8 cellular contexts compared by ENCODE assay signal in genomic region chr17:21214777-21215541, GRCh38. TPM values are rescaled to one million over a fixed set of nuclear protein-coding genes. Genes with fewer than 3 reads are reported as not detected.
DNase-seq lines count a peak whose midpoint lies in the region; ATAC-seq and TF ChIP-seq lines count a peak whose summit lies in the region.

No MANE protein-coding gene starts in this region.

- intact Hi-C loops in esophagus squamous epithelium (cut with DNase I), result loop anchor here (10.0 kb wide), 1 partner anchor 90 kb away; the partner anchor contains the start of gene DHRS7B

- peaks cover 25% of the 10 kb centered on the region for H3K36me3 ChIP-seq in SJSA1
- peaks cover 0 to 9% (median 0%) of the 10 kb centered on the region in 3 donors for H3K36me3 ChIP-seq in esophagus squamous epithelium

- 8 to 10% methylated on average over 21 to 22 of the region's 23 CpGs for WGBS in esophagus squamous epithelium, 2 donors

- TF ChIP-seq POLR2A in esophagus squamous epithelium (IDR thresholded peaks at IDR 0.05), result no peak

- DNase-seq in DMS79 treated with DMSO at 0.1 percent for 48 hours (lab: John Stamatoyannopoulos, UW) (peak; percentile 22), DMS79 (lab: John Stamatoyannopoulos, UW) (no peak), SJSA1 (ENCODE audit: low read depth in 1 of 2, low spot score in 2 of 2) (no peak), esophagus squamous epithelium (lab: John Stamatoyannopoulos, UW) (no peak), neural crest cell (ENCODE audit: low read depth, low spot score) (peak; percentile 7), NCI-H1105 (lab: John Stamatoyannopoulos, UW) (no peak), SW 1271 (lab: John Stamatoyannopoulos, UW) (no peak)

- no peaks in the 10 kb centered on the region for H3K27me3 Mint-ChIP-seq in neural crest cell (ENCODE audit: low read depth)

- peak; percentile 13 for ATAC-seq in HG02840 (IDR thresholded peaks at IDR 0.05; ENCODE audit: low FRiP score, unreplicated experiment)

- H3K9me3 ChIP-seq in SJSA1 (replicated peaks) (no peaks in the 10 kb centered on the region), esophagus squamous epithelium (no peaks in the 10 kb centered on the region)

- H3K27ac Mint-ChIP-seq in neural crest cell (ENCODE audit: unreplicated experiment), result peak overlapping the region; percentile 89

- no peaks in the 10 kb centered on the region for H3K36me3 Mint-ChIP-seq in neural crest cell (ENCODE audit: low read depth)

- peaks cover 47% of the 10 kb centered on the region for H3K4me1 Mint-ChIP-seq in neural crest cell

- H3K27ac ChIP-seq in SJSA1, result peak overlapping the region; percentile 91
- peak overlapping the region; percentile 95 to 97 (median 96) for H3K27ac ChIP-seq in esophagus squamous epithelium

- H3K4me1 ChIP-seq in SJSA1 (replicated peaks), result peaks cover 25% of the 10 kb centered on the region
- peaks cover 32 to 51% (median 37%) of the 10 kb centered on the region in 3 donors for H3K4me1 ChIP-seq in esophagus squamous epithelium

- H3K4me3 Mint-ChIP-seq in neural crest cell, result peak overlapping the region; percentile 91

- no peaks in the 10 kb centered on the region for H3K9me3 Mint-ChIP-seq in neural crest cell

- peak overlapping the region; percentile 88 for H3K4me3 ChIP-seq in SJSA1
- peak overlapping the region; percentile 93 to 97 (median 95) for H3K4me3 ChIP-seq in esophagus squamous epithelium

- H3K27me3 ChIP-seq in SJSA1 (replicated peaks) (no peaks in the 10 kb centered on the region), esophagus squamous epithelium (no peaks in the 10 kb centered on the region)

- no peak for TF ChIP-seq CTCF in esophagus squamous epithelium (IDR thresholded peaks at IDR 0.05)
- peak; percentile 5 for TF ChIP-seq CTCF in neural crest cell (conservative IDR thresholded peaks at IDR 0.05)

RNA-seq across cellular contexts. Expression of gene TMEM11, which starts 1.0 kb away (rescaled TPM):
- 20.5 and 23.9 TPM in 2 replicates for total RNA-seq in SJSA1 (2014; rRNA removed; shearing (Covaris generic))
- total RNA-seq in esophagus squamous epithelium (10 to 100 TPM; 17.8 to 29.0 (median 20.2) TPM), neural crest cell (31.3 and 31.6 TPM in 2 replicates)

RNA-seq across cellular contexts. Expression of gene NATD1, which starts 38.3 kb away (rescaled TPM):
- 0.22 and 1.7 TPM in 2 replicates for total RNA-seq in SJSA1 (2014; rRNA removed; shearing (Covaris generic))
- total RNA-seq in esophagus squamous epithelium (1 to 10 TPM; 2.4 to 5.1 (median 3.2) TPM), neural crest cell (6.3 and 6.7 TPM in 2 replicates)

Comparison
In these comparisons a context has a peak if more than half of its experiments do, and no peak if none do; other contexts are left out.
1. DNase-seq: peak in DMS79 treated with DMSO at 0.1 percent for 48 hours (single experiment) and neural crest cell (single experiment); none in DMS79 (single experiment), SJSA1 (0 of 2), esophagus squamous epithelium (single experiment), NCI-H1105 (single experiment) and SW 1271 (0 of 2).